15 cellular contexts compared by ENCODE assay signal in the genomic region with DNA sequence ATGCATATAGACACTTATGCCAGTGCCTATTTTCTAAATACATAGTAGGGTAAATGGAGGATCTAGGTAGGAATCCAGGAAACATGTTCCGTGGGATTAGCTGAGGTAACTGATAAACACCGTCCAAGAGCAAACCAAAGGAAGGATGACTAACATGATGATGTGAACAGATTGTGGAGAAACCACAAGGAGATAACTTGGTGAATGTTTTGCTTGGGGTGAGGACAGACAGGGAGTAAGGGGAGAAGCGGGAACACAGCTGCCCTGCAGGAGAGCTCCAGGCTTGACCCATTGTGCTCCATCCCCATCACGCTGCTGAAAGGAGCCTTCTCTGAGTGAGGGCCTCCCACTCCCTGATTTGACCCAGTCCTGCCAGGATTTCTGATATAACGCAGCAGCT.
DNase-seq lines count a peak whose midpoint lies in the region; ATAC-seq and TF ChIP-seq lines count a peak whose summit lies in the region.
"Had no signal": no experiment of that assay in that cellular context is flagged by ENCODE, and none has a peak within 500 bp of the region (broad histone marks: within the 10 kb centered on the region; RNA-seq: fewer than 3 reads in every experiment).

No MANE protein-coding gene starts in this region.

- no peak overlapping the region for H3K9ac ChIP-seq in adipocyte (ENCODE audit: low read length)

- H3K4me3 ChIP-seq in right atrium auricular region (no peak overlapping the region), adipocyte (ENCODE audit: low read length) (no peak overlapping the region), right cardiac atrium (ENCODE audit: low read length) (no peak overlapping the region)

- H3K4me1 ChIP-seq in right atrium auricular region (no peaks in the 10 kb centered on the region), adipocyte (ENCODE audit: control insufficient read depth, insufficient read depth, low read length) (no peaks in the 10 kb centered on the region), right cardiac atrium (ENCODE audit: control insufficient read depth, insufficient read depth, low read length) (no peaks in the 10 kb centered on the region)

- H3K9me3 ChIP-seq in right atrium auricular region (no peaks in the 10 kb centered on the region), adipocyte (ENCODE audit: control insufficient read depth, low read length) (no peaks in the 10 kb centered on the region), right cardiac atrium (ENCODE audit: control insufficient read depth, low read length) (no peaks in the 10 kb centered on the region)

- H3K27ac ChIP-seq in right atrium auricular region, result no peak overlapping the region
- no peak overlapping the region for H3K27ac ChIP-seq in right cardiac atrium (ENCODE audit: low read length)

- 71% methylated on average over 5 of the region's 5 CpGs for WGBS in right cardiac atrium

- H3K27me3 ChIP-seq in right atrium auricular region (no peaks in the 10 kb centered on the region), adipocyte (replicated peaks; ENCODE audit: control insufficient read depth, insufficient read depth, low read length) (no peaks in the 10 kb centered on the region), right cardiac atrium (ENCODE audit: control insufficient read depth, insufficient read depth) (no peaks in the 10 kb centered on the region)

- TF ChIP-seq CTCF in right atrium auricular region (IDR thresholded peaks at IDR 0.05), result no peak

- peak; percentile 55 for ATAC-seq in left ventricle myocardium superior
- peak; percentile 41 to 44 for ATAC-seq in right cardiac atrium
- no peak for ATAC-seq in GM21717 (IDR thresholded peaks at IDR 0.05; ENCODE audit: unreplicated experiment)
- ATAC-seq: stimulated activated memory B cell treated with anti-CD40 and anti-IgM and Interleukin-4, amounts not matched to agents 10 μg/mL and 1 μg/mL and 100 μg/mL, for 72 hours had no signal

- DNase-seq in left ventricle myocardium superior, result no peak
- no peak for DNase-seq in right atrium auricular region (ENCODE audit: low spot score)
- DNase-seq in adipocyte (ENCODE audit: low read depth), result peak; percentile 12
- peak in 1 of 3 donors; percentile 8 for DNase-seq in right cardiac atrium
- DNase-seq in activated T-cell treated with anti-CD3 and anti-CD28 coated beads, Interleukin-2, amount 50 U/mL, for 48 hours, result no peak
- no peak for DNase-seq in nucleus accumbens (lab: John Stamatoyannopoulos, UW)
- DNase-seq in SW 1271 (lab: John Stamatoyannopoulos, UW), result no peak
- DNase-seq: activated CD4-positive, alpha-beta T cell treated with anti-CD3 and anti-CD28 coated beads for 4 hours; activated naive CD4-positive, alpha-beta T cell treated with anti-CD3 and anti-CD28 coated beads, Interleukin-2, amount 10 ng/mL, durations not matched to agents 7 days and 5 days; GDM1; H9; midbrain; NCI-H1092 treated with DMSO at 0.1 percent for 48 hours had no signal

- intact Hi-C loops in left ventricle myocardium superior (cut with micrococcal nuclease) (no loop called here), right cardiac atrium (cut with DNase I) (no loop called here)

- H3K36me3 ChIP-seq in right atrium auricular region, result no peaks in the 10 kb centered on the region
- no peaks in the 10 kb centered on the region for H3K36me3 ChIP-seq in adipocyte (ENCODE audit: control insufficient read depth, insufficient read depth, low read length, severe bottlenecking)
